ENCODE assay signal across 25 cellular contexts in the genomic region with DNA sequence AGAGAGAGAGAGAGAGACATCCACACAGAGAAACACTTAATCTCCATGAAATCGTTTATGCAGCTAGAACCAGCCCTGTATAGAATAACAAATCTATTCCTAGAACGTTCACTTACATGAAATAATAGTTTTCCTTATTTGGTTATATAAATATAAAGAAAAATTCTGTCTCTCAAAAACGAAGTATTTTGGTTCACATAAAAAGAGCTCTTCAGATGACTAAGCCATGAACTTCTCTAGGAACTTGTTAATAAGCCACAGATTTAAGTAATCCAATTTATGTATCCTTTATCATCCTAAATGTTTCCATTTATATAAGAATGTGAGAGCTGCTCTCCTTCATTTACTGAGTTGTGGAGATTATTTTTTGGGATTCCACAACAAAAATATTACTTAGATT.
"Had no signal": no experiment of that assay in that cellular context is flagged by ENCODE, and none has a peak within 500 bp of the region (broad histone marks: within the 10 kb centered on the region; RNA-seq: fewer than 3 reads in every experiment).

No MANE protein-coding gene starts in this region.

- H3K4me1 Mint-ChIP-seq: naive B cell; nephron; stimulated activated naive B cell treated with anti-CD40 and anti-IgM and Interleukin-4, amounts not matched to agents 10 μg/mL and 1 μg/mL and 100 μg/mL, for 72 hours; stimulated activated naive CD8-positive, alpha-beta T cell treated with anti-CD3 and anti-CD28 coated beads, Interleukin-15, amount 100 ng/mL, for 72 hours had no signal

- H3K9me3 ChIP-seq: pancreas, prostate gland, right lobe of liver, testis, tibial nerve, upper lobe of right lung, vagina had no signal

- H3K27me3 ChIP-seq: foreskin keratinocyte, hepatocyte, pancreas, right lobe of liver, testis, tibial nerve, upper lobe of right lung, vagina had no signal

- H3K4me3 ChIP-seq: coronary artery, hepatocyte, lung, pancreas, prostate gland, right lobe of liver, testis, tibial nerve, upper lobe of right lung, vagina had no signal

- H3K79me2 ChIP-seq: hepatocyte had no signal

- FAIRE-seq: pancreas had no signal

- H3K27me3 Mint-ChIP-seq: naive B cell; stimulated activated naive B cell treated with anti-CD40 and anti-IgM and Interleukin-4, amounts not matched to agents 10 μg/mL and 1 μg/mL and 100 μg/mL, for 72 hours; stimulated activated naive CD8-positive, alpha-beta T cell treated with anti-CD3 and anti-CD28 coated beads, Interleukin-15, amount 100 ng/mL, for 72 hours had no signal

- DNase-seq: effector CD8-positive, alpha-beta T cell; foreskin keratinocyte; head of caudate nucleus; left colon; left ventricle myocardium superior; mesenchymal stem cell; midbrain; naive B cell; occipital lobe; pancreas; right lobe of liver; stimulated activated CD4-positive, alpha-beta T cell treated with anti-CD3 and anti-CD28 coated beads, Interleukin-1b, Interleukin-23, amount 100 ng/mL, for 48 hours; stimulated activated CD4-positive, alpha-beta T cell treated with anti-CD3 and anti-CD28 coated beads, Interleukin-4, amount 100 ng/mL, for 24 hours; stimulated activated naive B cell treated with anti-CD40 and anti-IgM and Interleukin-4, amounts not matched to agents 10 μg/mL and 1 μg/mL and 100 μg/mL, for 72 hours; stimulated activated naive CD8-positive, alpha-beta T cell treated with anti-CD3 and anti-CD28 coated beads, Interleukin-15, amount 100 ng/mL, for 72 hours; testis; upper lobe of right lung had no signal

- H3K4me1 ChIP-seq: foreskin keratinocyte, pancreas, prostate gland, right lobe of liver, testis, tibial nerve, upper lobe of right lung, vagina had no signal

- ATAC-seq: esophagus mucosa; foreskin keratinocyte; left colon; left ventricle myocardium superior; pancreas; right lobe of liver; stimulated activated naive B cell treated with anti-CD40 and anti-IgM and Interleukin-4, amounts not matched to agents 10 μg/mL and 1 μg/mL and 100 μg/mL, for 72 hours; stimulated activated naive CD8-positive, alpha-beta T cell treated with anti-CD3 and anti-CD28 coated beads, Interleukin-15, amount 100 ng/mL, for 72 hours; upper lobe of right lung had no signal

- H3K9me3 Mint-ChIP-seq: nephron had no signal

- H3K4me2 ChIP-seq: hepatocyte had no signal

- H3K36me3 Mint-ChIP-seq: naive B cell; stimulated activated naive B cell treated with anti-CD40 and anti-IgM and Interleukin-4, amounts not matched to agents 10 μg/mL and 1 μg/mL and 100 μg/mL, for 72 hours had no signal

- H3K27ac ChIP-seq: coronary artery, foreskin keratinocyte, hepatocyte, pancreas, prostate gland, right lobe of liver, testis, tibial nerve, upper lobe of right lung, vagina had no signal

- H3K36me3 ChIP-seq: pancreas, prostate gland, right lobe of liver, tibial nerve, upper lobe of right lung, vagina had no signal

- H2AFZ ChIP-seq: hepatocyte had no signal

- H3K27ac Mint-ChIP-seq: naive B cell; nephron; stimulated activated naive B cell treated with anti-CD40 and anti-IgM and Interleukin-4, amounts not matched to agents 10 μg/mL and 1 μg/mL and 100 μg/mL, for 72 hours; stimulated activated naive CD8-positive, alpha-beta T cell treated with anti-CD3 and anti-CD28 coated beads, Interleukin-15, amount 100 ng/mL, for 72 hours had no signal

- H3K4me3 Mint-ChIP-seq: naive B cell; nephron; stimulated activated naive B cell treated with anti-CD40 and anti-IgM and Interleukin-4, amounts not matched to agents 10 μg/mL and 1 μg/mL and 100 μg/mL, for 72 hours; stimulated activated naive CD8-positive, alpha-beta T cell treated with anti-CD3 and anti-CD28 coated beads, Interleukin-15, amount 100 ng/mL, for 72 hours had no signal
